Comparison of ENCODE assay signal across 16 cellular contexts in genomic region chr15:31268911-31269784, GRCh38. TPM values are rescaled to one million over a fixed set of nuclear protein-coding genes. Genes with fewer than 3 reads are reported as not detected.
DNase-seq lines count a peak whose midpoint lies in the region; ATAC-seq and TF ChIP-seq lines count a peak whose summit lies in the region.
"Had no signal": no experiment of that assay in that cellular context is flagged by ENCODE, and none has a peak within 500 bp of the region (broad histone marks: within the 10 kb centered on the region; RNA-seq: fewer than 3 reads in every experiment).

No MANE protein-coding gene starts in this region.

- H4K20me1 ChIP-seq in OCI-LY1 (ENCODE audit: insufficient read depth, low read length): no peaks in the 10 kb centered on the region

- H3K36me3 ChIP-seq in OCI-LY1 (ENCODE audit: insufficient read depth, low read length): no peaks in the 10 kb centered on the region
- H3K36me3 ChIP-seq in lung (ENCODE audit: control insufficient read depth in 2 of 2, insufficient read depth in 2 of 2, low read length in 2 of 2): no peaks in the 10 kb centered on the region
- H3K36me3 ChIP-seq in transverse colon: no peaks in the 10 kb centered on the region
- H3K36me3 ChIP-seq: breast epithelium, Peyer's patch had no signal

- intact Hi-C loops in transverse colon (cut with DNase I; ENCODE audit: low total_unique reads): no loop called here

- no peak overlapping the region for H2AFZ ChIP-seq in OCI-LY1 (ENCODE audit: low read length)
- H2AFZ ChIP-seq: parathyroid adenoma had no signal

- peak overlapping the region; percentile 3; the same call in 1 of the 2 replicates for H3K9ac ChIP-seq in OCI-LY1 (ENCODE audit: low read length)
- H3K9ac ChIP-seq: parathyroid adenoma had no signal

- no peaks in the 10 kb centered on the region for H3F3A ChIP-seq in OCI-LY1 (ENCODE audit: insufficient read depth, low read length)

- no peak for ATAC-seq in activated naive CD4-positive, alpha-beta T cell treated with anti-CD3 and anti-CD28 coated beads, Interleukin-2, amount 50 U/mL, for 72 hours
- ATAC-seq in lung (ENCODE audit: insufficient read depth, low FRiP score): no peak
- ATAC-seq: stimulated activated effector memory CD8-positive, alpha-beta T cell treated with anti-CD3 and anti-CD28 coated beads, Interleukin-12 subunit alpha, Interleukin-12 subunit beta, amount 100 ng/mL, for 72 hours had no signal

- H3K4me3 ChIP-seq in OCI-LY1 (ENCODE audit: low read depth, low read length, poor library complexity, severe bottlenecking) (no peak overlapping the region), lung (no peak overlapping the region), transverse colon (no peak overlapping the region)
- H3K4me3 ChIP-seq: breast epithelium, Peyer's patch had no signal

- 88 to 91% methylated on average over 11 of the region's 11 CpGs for WGBS in lung, 2 donors
- 40 to 71% methylated on average over 1 to 11 of the region's 11 CpGs for WGBS in transverse colon (ENCODE audit: low coverage in 1 of 2), 2 donors

- no peak overlapping the region for H3K4me2 ChIP-seq in OCI-LY1 (ENCODE audit: low read length)

- TF ChIP-seq EP300 in transverse colon (IDR thresholded peaks at IDR 0.05; ENCODE audit: low read depth): no peak

- TF ChIP-seq CTCF in OCI-LY1 (IDR thresholded peaks at IDR 0.05; ENCODE audit: low read length) (no peak), lung (IDR thresholded peaks at IDR 0.05; ENCODE audit: control extremely low read depth, extremely low read depth) (no peak), transverse colon (IDR thresholded peaks at IDR 0.05) (no peak)

- TF ChIP-seq POLR2A in transverse colon (IDR thresholded peaks at IDR 0.05): no peak

- in situ Hi-C loops in transverse colon (cut with MboI; ENCODE audit: low pct_ligation_motif_present in 1 of 4, low pct_unique_long_range_greater_than_20kb in 1 of 4, low sequenced_read_pairs in 3 of 4): no loop called here

- H3K36me3 Mint-ChIP-seq in activated naive CD4-positive, alpha-beta T cell treated with anti-CD3 and anti-CD28 coated beads, Interleukin-2, amount 50 U/mL, for 72 hours: no peaks in the 10 kb centered on the region

- H3K9me3 ChIP-seq in OCI-LY1 (ENCODE audit: low read length): no peaks in the 10 kb centered on the region
- no peaks in the 10 kb centered on the region for H3K9me3 ChIP-seq in lung (ENCODE audit: control insufficient read depth in 2 of 2, insufficient read depth in 1 of 2, low read length in 1 of 2)
- no peaks in the 10 kb centered on the region for H3K9me3 ChIP-seq in transverse colon
- H3K9me3 ChIP-seq: breast epithelium, Peyer's patch had no signal

- H3K4me1 ChIP-seq in OCI-LY1 (ENCODE audit: insufficient read depth, low read length, severe bottlenecking): peaks cover 97% of the 10 kb centered on the region
- peaks cover 0 to 15% of the 10 kb centered on the region in 2 donors for H3K4me1 ChIP-seq in lung (ENCODE audit: control insufficient read depth in 2 of 2, insufficient read depth in 2 of 2, low read length in 2 of 2)
- H3K4me1 ChIP-seq in transverse colon: peaks cover 26 to 82% (median 41%) of the 10 kb centered on the region in 4 donors
- H3K4me1 ChIP-seq: parathyroid adenoma had no signal

- H3K27me3 ChIP-seq in OCI-LY1 (ENCODE audit: insufficient read depth, low read length) (no peaks in the 10 kb centered on the region), lung (ENCODE audit: control insufficient read depth, insufficient read depth) (no peaks in the 10 kb centered on the region), transverse colon (no peaks in the 10 kb centered on the region)
- H3K27me3 ChIP-seq: breast epithelium, Peyer's patch had no signal

- H3K9me2 ChIP-seq in OCI-LY1 (ENCODE audit: low read depth, low read length): no peaks in the 10 kb centered on the region

- H3K79me2 ChIP-seq in OCI-LY1 (ENCODE audit: insufficient read depth, low read length): no peaks in the 10 kb centered on the region
- H3K79me2 ChIP-seq: parathyroid adenoma had no signal

- H3K9me3 Mint-ChIP-seq in activated naive CD4-positive, alpha-beta T cell treated with anti-CD3 and anti-CD28 coated beads, Interleukin-2, amount 50 U/mL, for 72 hours: no peaks in the 10 kb centered on the region
- H3K9me3 Mint-ChIP-seq: stimulated activated effector memory CD8-positive, alpha-beta T cell treated with anti-CD3 and anti-CD28 coated beads, Interleukin-12 subunit alpha, Interleukin-12 subunit beta, amount 100 ng/mL, for 72 hours had no signal

- peak overlapping the region; percentile 18 to 44 for H3K27ac Mint-ChIP-seq in activated naive CD4-positive, alpha-beta T cell treated with anti-CD3 and anti-CD28 coated beads, Interleukin-2, amount 50 U/mL, for 72 hours

- H3K27ac ChIP-seq in OCI-LY1 (ENCODE audit: low read depth, low read length, poor library complexity, severe bottlenecking): peak overlapping the region; percentile 100
- no peak overlapping the region for H3K27ac ChIP-seq in lung (ENCODE audit: low read depth in 1 of 2, low read length in 1 of 2)
- peak overlapping the region in 2 of 4 donors; percentile 29 to 43 for H3K27ac ChIP-seq in transverse colon
- H3K27ac ChIP-seq: breast epithelium, parathyroid adenoma, Peyer's patch had no signal

- DNase-seq in activated naive CD4-positive, alpha-beta T cell treated with anti-CD3 and anti-CD28 coated beads, Interleukin-2, amount 50 U/mL, for 72 hours (ENCODE audit: low spot score in 2 of 2): no peak
- no peak for DNase-seq in activated naive CD4-positive, alpha-beta T cell (lab: John Stamatoyannopoulos, UW)
- peak; percentile 24 for DNase-seq in lung (ENCODE audit: low spot score)
- peak; percentile 46 for DNase-seq in transverse colon
- DNase-seq in NCI-H69 (lab: John Stamatoyannopoulos, UW): no peak
- no peak for DNase-seq in NCI-H1930 (lab: John Stamatoyannopoulos, UW)
- no peak for DNase-seq in SW480 (ENCODE audit: low spot score)
- DNase-seq: C1 segment of cervical spinal cord, hippocampal formation, KBM-7, NCI-H2029 treated with DMSO at 0.1 percent for 48 hours had no signal

RNA-seq across cellular contexts. Expression of gene KLF13, which starts 57.5 kb away (rescaled TPM):
- 100 to 1,000 TPM; 124 to 161 TPM for total RNA-seq in activated naive CD4-positive, alpha-beta T cell treated with anti-CD3 and anti-CD28 coated beads, Interleukin-2, amount 50 U/mL, for 72 hours
- total RNA-seq in lung (100 to 1,000 TPM in 1 of 2 donors, 10 to 100 TPM in 1; 38.3 to 157 TPM), transverse colon (10 to 100 TPM; 39.0 to 81.2 (median 68.8) TPM)
- polyA plus RNA-seq in lung: 10 to 100 TPM; 47.1 to 63.2 TPM

Comparison
In these comparisons a context has a peak if more than half of its experiments do, and no peak if none do; other contexts are left out.
1. DNase-seq: peak in lung (single experiment) and transverse colon (single experiment); none in activated naive CD4-positive, alpha-beta T cell treated with anti-CD3 and anti-CD28 coated beads, Interleukin-2, amount 50 U/mL, for 72 hours (0 of 2), activated naive CD4-positive, alpha-beta T cell (0 of 4), NCI-H69 (single experiment), NCI-H1930 (0 of 2) and SW480 (single experiment).